ENCODE assay signal across 28 cellular contexts in genomic region chr1:213125686-213126085, GRCh38.
DNase-seq lines count a peak whose midpoint lies in the region; ATAC-seq, FAIRE-seq and TF ChIP-seq lines count a peak whose summit lies in the region.
"Had no signal": no experiment of that assay in that cellular context is flagged by ENCODE, and none has a peak within 500 bp of the region (broad histone marks: within the 10 kb centered on the region; RNA-seq: fewer than 3 reads in every experiment).

No MANE protein-coding gene starts in this region.

- H3K79me2 ChIP-seq in PC-3 (ENCODE audit: low read length), result peaks cover 14% of the 10 kb centered on the region; the same call in 1 of the 2 replicates

- no peak overlapping the region for H3K27ac ChIP-seq in PC-3 (ENCODE audit: low read length)
- H3K27ac ChIP-seq: 22Rv1; A549; BLaER1 treated with 17β-estradiol and CSF1 and Interleukin-3, amounts not matched to agents 10 nM and 100 nM; C4-2B had no signal

- H3K9me2 ChIP-seq in PC-3 (replicated peaks; ENCODE audit: low read length), result no peaks in the 10 kb centered on the region

- no TSS peak for BruUV-seq in PC-3 (replicated peaks; lab: Mats Ljungman, UMichigan)

- DNase-seq in D721Med (ENCODE audit: insufficient read length, low spot score), result no peak
- DNase-seq in PC-3, result peak; percentile 61
- peak; percentile 21 to 67 for DNase-seq in dermis microvascular lymphatic vessel endothelial cell (ENCODE audit: low read depth in 2 of 2)
- DNase-seq in lung microvascular endothelial cell (ENCODE audit: low read depth in 2 of 2), result peak; percentile 21 to 66
- DNase-seq in osteocyte (ENCODE audit: extremely low spot score, unreplicated experiment), result no peak
- DNase-seq in stimulated activated CD8-positive, alpha-beta memory T cell treated with anti-CD3 and anti-CD28 coated beads, Interleukin-4, amount 100 ng/mL, for 48 hours, result no peak
- no peak for DNase-seq in activated CD4-positive, alpha-beta T cell treated with anti-CD3 and anti-CD28 coated beads for 36 hours
- DNase-seq: AML-193; Caco-2; Calu3; CD4-positive, alpha-beta T cell; CD8-positive, alpha-beta T cell; DMS 273 treated with DMSO at 0.1 percent for 48 hours; DMS153; DMS53; DMS79; DND-41; EL; GDM1 had no signal

- peak; percentile 32 for FAIRE-seq in D721Med (lab: Jason Lieb, UNC)
- FAIRE-seq: A549, GM12878, GM12892, GM18507 had no signal

- peaks cover 48% of the 10 kb centered on the region for H3K4me1 ChIP-seq in PC-3 (ENCODE audit: insufficient read depth, low read length)

- peak; percentile 31; the same call in 1 of the 2 replicates for ATAC-seq in PC-3
- no peak for ATAC-seq in activated CD4-positive, alpha-beta T cell treated with anti-CD3 and anti-CD28 coated beads for 36 hours
- ATAC-seq in esophagus mucosa, result no peak
- ATAC-seq: A549; CD8-positive, alpha-beta T cell; GM12878 had no signal

- no peaks in the 10 kb centered on the region for H3K27me3 Mint-ChIP-seq in osteocyte (ENCODE audit: unreplicated experiment)
- no peaks in the 10 kb centered on the region for H3K27me3 Mint-ChIP-seq in activated CD4-positive, alpha-beta T cell treated with anti-CD3 and anti-CD28 coated beads for 36 hours
- H3K27me3 Mint-ChIP-seq: B cell; CD4-positive, alpha-beta T cell had no signal

- H3K4me3 ChIP-seq in PC-3 (ENCODE audit: low read length), result no peak overlapping the region
- H3K4me3 ChIP-seq: A549; BLaER1 treated with 17β-estradiol and CSF1 and Interleukin-3, amounts not matched to agents 10 nM and 100 nM; GM12878 had no signal

- H3K4me1 Mint-ChIP-seq in osteocyte (ENCODE audit: unreplicated experiment), result peaks cover 23% of the 10 kb centered on the region
- H3K4me1 Mint-ChIP-seq in activated CD4-positive, alpha-beta T cell treated with anti-CD3 and anti-CD28 coated beads for 36 hours, result peaks cover 2% of the 10 kb centered on the region
- H3K4me1 Mint-ChIP-seq: B cell had no signal

- H2AFZ ChIP-seq in PC-3 (ENCODE audit: low read length), result no peak overlapping the region

- TF ChIP-seq CTCF in D721Med (IDR thresholded peaks at IDR 0.05; ENCODE audit: insufficient read depth, missing control alignments) (no peak), PC-3 (conservative IDR thresholded peaks at IDR 0.05; ENCODE audit: low read depth, low read length) (no peak), osteocyte (IDR thresholded peaks at IDR 0.05) (no peak)

- no peak overlapping the region for H3K27ac Mint-ChIP-seq in osteocyte (ENCODE audit: unreplicated experiment)
- H3K27ac Mint-ChIP-seq in activated CD4-positive, alpha-beta T cell treated with anti-CD3 and anti-CD28 coated beads for 36 hours, result no peak overlapping the region
- H3K27ac Mint-ChIP-seq: B cell; CD4-positive, alpha-beta T cell; CD8-positive, alpha-beta T cell had no signal

- intact Hi-C loops in PC-3 (cut with micrococcal nuclease), result loop anchor here (10.0 kb wide), 1 partner anchor 889 kb away; no protein-coding TSS in a partner anchor
- intact Hi-C loops in activated CD4-positive, alpha-beta T cell treated with anti-CD3 and anti-CD28 coated beads for 36 hours (cut with DNase I, micrococcal nuclease), result loop anchor here in 1 of 2 experiments (10.0 kb wide), 1 partner anchor 999 kb away; no protein-coding TSS in a partner anchor

- H3K27me3 ChIP-seq in PC-3 (ENCODE audit: low read length), result no peaks in the 10 kb centered on the region
- H3K27me3 ChIP-seq: BLaER1 treated with 17β-estradiol and CSF1 and Interleukin-3, amounts not matched to agents 10 nM and 100 nM had no signal

- no peaks in the 10 kb centered on the region for H3K9me3 Mint-ChIP-seq in osteocyte (ENCODE audit: unreplicated experiment)
- no peaks in the 10 kb centered on the region for H3K9me3 Mint-ChIP-seq in activated CD4-positive, alpha-beta T cell treated with anti-CD3 and anti-CD28 coated beads for 36 hours (ENCODE audit: low read depth)
- H3K9me3 Mint-ChIP-seq: CD4-positive, alpha-beta T cell; CD8-positive, alpha-beta T cell had no signal

- CTCF ChIA-PET in PC-3 (lab: Charles Lee), result no interaction called here
- CTCF ChIA-PET in activated CD4-positive, alpha-beta T cell treated with anti-CD3 and anti-CD28 coated beads for 36 hours (lab: Charles Lee), result interaction anchor here (0.6 kb wide), 1 partner anchor 1607 kb away, joined by 3 read pairs; no protein-coding TSS in a partner anchor

- H3K4me2 ChIP-seq in PC-3 (ENCODE audit: low read length), result peak overlapping the region; percentile 12; the same call in 1 of the 2 replicates
- H3K4me2 ChIP-seq: A549; BLaER1 treated with 17β-estradiol and CSF1 and Interleukin-3, amounts not matched to agents 10 nM and 100 nM had no signal

- no peaks in the 10 kb centered on the region for H3K9me3 ChIP-seq in PC-3 (ENCODE audit: low read length)
- H3K9me3 ChIP-seq: A549; BLaER1 treated with 17β-estradiol and CSF1 and Interleukin-3, amounts not matched to agents 10 nM and 100 nM; Caco-2 had no signal

- H4K20me1 ChIP-seq in PC-3 (ENCODE audit: low read length), result no peaks in the 10 kb centered on the region

- no peak overlapping the region for H3K9ac ChIP-seq in PC-3 (ENCODE audit: low read length)
- H3K9ac ChIP-seq: BLaER1 treated with 17β-estradiol and CSF1 and Interleukin-3, amounts not matched to agents 10 nM and 100 nM had no signal

- no peaks in the 10 kb centered on the region for H3K36me3 ChIP-seq in PC-3 (ENCODE audit: low read depth, low read length)

- peaks cover 8% of the 10 kb centered on the region for H3K36me3 Mint-ChIP-seq in osteocyte (ENCODE audit: unreplicated experiment)
- peaks cover 3% of the 10 kb centered on the region for H3K36me3 Mint-ChIP-seq in activated CD4-positive, alpha-beta T cell treated with anti-CD3 and anti-CD28 coated beads for 36 hours (ENCODE audit: low read depth)

- POLR2A ChIA-PET in PC-3 (lab: Charles Lee; ENCODE audit: unreplicated experiment), result interaction anchor here (0.7 kb wide), 1 partner anchor 74 kb away, joined by 3 read pairs; the partner anchor contains the start of gene RPS6KC1
- POLR2A ChIA-PET in activated CD4-positive, alpha-beta T cell treated with anti-CD3 and anti-CD28 coated beads for 36 hours (lab: Charles Lee), result no interaction called here

- H3F3A ChIP-seq in PC-3 (ENCODE audit: low read length, unreplicated experiment), result no peaks in the 10 kb centered on the region

- H3K4me3 Mint-ChIP-seq in osteocyte (ENCODE audit: unreplicated experiment), result no peak overlapping the region
- H3K4me3 Mint-ChIP-seq in activated CD4-positive, alpha-beta T cell treated with anti-CD3 and anti-CD28 coated beads for 36 hours, result no peak overlapping the region
- H3K4me3 Mint-ChIP-seq: B cell; CD4-positive, alpha-beta T cell; CD8-positive, alpha-beta T cell had no signal

Comparison
In these comparisons a context has a peak if more than half of its experiments do, and no peak if none do; other contexts are left out.
1. DNase-seq: peak in PC-3 (single experiment), dermis microvascular lymphatic vessel endothelial cell (2 of 2) and lung microvascular endothelial cell (2 of 2); none in D721Med (single experiment), osteocyte (single experiment), stimulated activated CD8-positive, alpha-beta memory T cell treated with anti-CD3 and anti-CD28 coated beads, Interleukin-4, amount 100 ng/mL, for 48 hours (single experiment) and activated CD4-positive, alpha-beta T cell treated with anti-CD3 and anti-CD28 coated beads for 36 hours (single experiment).